13 cellular contexts compared by ENCODE assay signal in genomic region chr2:206217743-206218520, GRCh38. TPM values are rescaled to one million over a fixed set of nuclear protein-coding genes. Genes with fewer than 3 reads are reported as not detected.
DNase-seq lines count a peak whose midpoint lies in the region; ATAC-seq and TF ChIP-seq lines count a peak whose summit lies in the region.
"Had no signal": no experiment of that assay in that cellular context is flagged by ENCODE, and none has a peak within 500 bp of the region (broad histone marks: within the 10 kb centered on the region; RNA-seq: fewer than 3 reads in every experiment).

No MANE protein-coding gene starts in this region.

- H3K9me2 ChIP-seq in neural cell (ENCODE audit: insufficient read depth, low read length) = no peaks in the 10 kb centered on the region

- H3K36me3 ChIP-seq in endodermal cell (ENCODE audit: control insufficient read depth, insufficient read depth, low read length) (no peaks in the 10 kb centered on the region), neural cell (ENCODE audit: insufficient read depth, low read length) (no peaks in the 10 kb centered on the region)
- H3K36me3 ChIP-seq: heart left ventricle, prostate gland had no signal

- 82 to 90% methylated on average over 7 to 9 of the region's 9 CpGs for WGBS in endodermal cell (ENCODE audit: insufficient coverage in 1 of 2, insufficient read length in 1 of 2), 2 experiments

- H3K4me3 ChIP-seq in NB4 (ENCODE audit: low read depth, low read length) = no peak overlapping the region
- no peak overlapping the region for H3K4me3 ChIP-seq in endodermal cell (ENCODE audit: low read length)
- peak overlapping the region; percentile 0 for H3K4me3 ChIP-seq in neural cell (ENCODE audit: low read length)
- H3K4me3 ChIP-seq: dorsolateral prefrontal cortex, lung, prostate gland had no signal

- H3K79me2 ChIP-seq in neural cell (replicated peaks; ENCODE audit: insufficient read depth, low read length) = no peaks in the 10 kb centered on the region

- TF ChIP-seq EP300 in neural cell (conservative IDR thresholded peaks at IDR 0.05; ENCODE audit: poor library complexity, severe bottlenecking) = no peak

- ATAC-seq in GM21576 (IDR thresholded peaks at IDR 0.05; ENCODE audit: unreplicated experiment) = no peak

- DNase-seq in Daoy (ENCODE audit: low read depth) = peak; percentile 47
- DNase-seq in NB4 (ENCODE audit: low read depth) = peak; percentile 38
- DNase-seq in endodermal cell = no peak
- no peak for DNase-seq in occipital lobe (lab: John Stamatoyannopoulos, UW)
- no peak for DNase-seq in OCI-M2 (lab: John Stamatoyannopoulos, UW; ENCODE audit: unreplicated experiment)
- DNase-seq in activated CD8-positive, alpha-beta memory T cell treated with anti-CD3 and anti-CD28 coated beads, Interleukin-2, amount 50 U/mL, for 48 hours = no peak
- DNase-seq: dorsolateral prefrontal cortex, heart left ventricle, RPMI8226 had no signal

- no peaks in the 10 kb centered on the region for H3K9me3 Mint-ChIP-seq in endodermal cell

- no peak overlapping the region for H3K27ac Mint-ChIP-seq in endodermal cell

- peaks cover 5% of the 10 kb centered on the region for H3K9me3 ChIP-seq in endodermal cell (ENCODE audit: control insufficient read depth, low read length)
- peaks cover 4% of the 10 kb centered on the region for H3K9me3 ChIP-seq in neural cell (ENCODE audit: low read length)
- H3K9me3 ChIP-seq: prostate gland had no signal

- peaks cover 48% of the 10 kb centered on the region for H3K27me3 ChIP-seq in endodermal cell (ENCODE audit: control insufficient read depth, insufficient read depth, low read length, poor library complexity, severe bottlenecking)
- H3K27me3 ChIP-seq in neural cell (ENCODE audit: insufficient read depth, low read depth, low read length) = no peaks in the 10 kb centered on the region

- H3F3A ChIP-seq in neural cell (ENCODE audit: insufficient read depth, low read length, poor library complexity, severe bottlenecking) = peaks cover 4% of the 10 kb centered on the region

- H3K27ac ChIP-seq in endodermal cell (ENCODE audit: low read depth, low read length) (peak overlapping the region; percentile 71), neural cell (ENCODE audit: low read length) (peak overlapping the region; percentile 46)
- H3K27ac ChIP-seq: dorsolateral prefrontal cortex, prostate gland had no signal

- no peak overlapping the region for H3K9ac ChIP-seq in endodermal cell (ENCODE audit: extremely low read depth, low read length, poor library complexity, severe bottlenecking)
- H3K9ac ChIP-seq in neural cell (ENCODE audit: low read length) = no peak overlapping the region

- no peak overlapping the region for H3K4me3 Mint-ChIP-seq in endodermal cell

- peaks cover 29% of the 10 kb centered on the region for H3K27me3 Mint-ChIP-seq in endodermal cell (ENCODE audit: insufficient read depth)

- TF ChIP-seq POLR2A in NB4 (IDR thresholded peaks at IDR 0.05; ENCODE audit: extremely low read depth, insufficient read length) = no peak

- no peak for TF ChIP-seq RAD21 in neural cell (conservative IDR thresholded peaks at IDR 0.05)

- H4K20me1 ChIP-seq in neural cell (ENCODE audit: insufficient read depth) = no peaks in the 10 kb centered on the region

- peaks cover 17% of the 10 kb centered on the region for H3K4me1 Mint-ChIP-seq in endodermal cell

- H3K4me2 ChIP-seq in neural cell (ENCODE audit: low read length) = peak overlapping the region; percentile 6

- TF ChIP-seq CTCF in NB4 (IDR thresholded peaks at IDR 0.05; ENCODE audit: low read depth, low read length) (no peak), endodermal cell (conservative IDR thresholded peaks at IDR 0.05) (no peak), neural cell (IDR thresholded peaks at IDR 0.05; ENCODE audit: poor library complexity, severe bottlenecking) (no peak)

- peaks cover 4% of the 10 kb centered on the region for H3K4me1 ChIP-seq in endodermal cell (ENCODE audit: control insufficient read depth, insufficient read depth, low read length)
- H3K4me1 ChIP-seq: prostate gland had no signal

- no peaks in the 10 kb centered on the region for H3K36me3 Mint-ChIP-seq in endodermal cell (ENCODE audit: low read depth)

- H2AFZ ChIP-seq in neural cell (ENCODE audit: low read depth, low read length) = no peak overlapping the region

TF ChIP-seq in neural cell, 6 proteins besides CTCF, POLR2A, EP300 and RAD21:
- no peak for TF ChIP-seq POLR2AphosphoS5 (IDR thresholded peaks at IDR 0.05)
- TF ChIP-seq EZH2 (IDR thresholded peaks at IDR 0.05; ENCODE audit: borderline replicate concordance, insufficient read depth, low read length, poor library complexity, severe bottlenecking) = no peak
- TF ChIP-seq SMC3 (conservative IDR thresholded peaks at IDR 0.05; ENCODE audit: poor library complexity) = no peak
- TF ChIP-seq MXI1 (conservative IDR thresholded peaks at IDR 0.05; ENCODE audit: poor library complexity, severe bottlenecking) = no peak
- TF ChIP-seq, protein P1, sequence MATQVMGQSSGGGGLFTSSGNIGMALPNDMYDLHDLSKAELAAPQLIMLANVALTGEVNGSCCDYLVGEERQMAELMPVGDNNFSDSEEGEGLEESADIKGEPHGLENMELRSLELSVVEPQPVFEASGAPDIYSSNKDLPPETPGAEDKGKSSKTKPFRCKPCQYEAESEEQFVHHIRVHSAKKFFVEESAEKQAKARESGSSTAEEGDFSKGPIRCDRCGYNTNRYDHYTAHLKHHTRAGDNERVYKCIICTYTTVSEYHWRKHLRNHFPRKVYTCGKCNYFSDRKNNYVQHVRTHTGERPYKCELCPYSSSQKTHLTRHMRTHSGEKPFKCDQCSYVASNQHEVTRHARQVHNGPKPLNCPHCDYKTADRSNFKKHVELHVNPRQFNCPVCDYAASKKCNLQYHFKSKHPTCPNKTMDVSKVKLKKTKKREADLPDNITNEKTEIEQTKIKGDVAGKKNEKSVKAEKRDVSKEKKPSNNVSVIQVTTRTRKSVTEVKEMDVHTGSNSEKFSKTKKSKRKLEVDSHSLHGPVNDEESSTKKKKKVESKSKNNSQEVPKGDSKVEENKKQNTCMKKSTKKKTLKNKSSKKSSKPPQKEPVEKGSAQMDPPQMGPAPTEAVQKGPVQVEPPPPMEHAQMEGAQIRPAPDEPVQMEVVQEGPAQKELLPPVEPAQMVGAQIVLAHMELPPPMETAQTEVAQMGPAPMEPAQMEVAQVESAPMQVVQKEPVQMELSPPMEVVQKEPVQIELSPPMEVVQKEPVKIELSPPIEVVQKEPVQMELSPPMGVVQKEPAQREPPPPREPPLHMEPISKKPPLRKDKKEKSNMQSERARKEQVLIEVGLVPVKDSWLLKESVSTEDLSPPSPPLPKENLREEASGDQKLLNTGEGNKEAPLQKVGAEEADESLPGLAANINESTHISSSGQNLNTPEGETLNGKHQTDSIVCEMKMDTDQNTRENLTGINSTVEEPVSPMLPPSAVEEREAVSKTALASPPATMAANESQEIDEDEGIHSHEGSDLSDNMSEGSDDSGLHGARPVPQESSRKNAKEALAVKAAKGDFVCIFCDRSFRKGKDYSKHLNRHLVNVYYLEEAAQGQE (IDR thresholded peaks at IDR 0.05; ENCODE audit: borderline replicate concordance) = no peak
- no peak for TF ChIP-seq TAF1 (IDR thresholded peaks at IDR 0.05; ENCODE audit: low read depth)
TF ChIP-seq in neural cell: peak in this region for 0.

RNA-seq across cellular contexts. Expression of gene ZDBF2, which starts 56.5 kb away (rescaled TPM):
- total RNA-seq in Daoy (2014; rRNA removed; shearing (Covaris generic)) = 5.5 and 8.3 TPM in 2 replicates
- total RNA-seq in endodermal cell (10 to 100 TPM; 14.1 to 27.0 TPM), occipital lobe (35.7 TPM)
- polyA plus RNA-seq in endodermal cell (2013, experiment 1 of 2) = 17.0 TPM
- polyA plus RNA-seq in endodermal cell (2013, experiment 2 of 2) = 17.5 TPM
- polyA plus RNA-seq in neural cell = 21.9 and 23.4 TPM in 2 replicates
- 67.9 and 78.0 TPM in 2 replicates for polyA minus RNA-seq in neural cell

RNA-seq across cellular contexts. Expression of gene EEF1B2, which starts 58.2 kb away (rescaled TPM):
- total RNA-seq in Daoy (2014; rRNA removed; shearing (Covaris generic)) = 646 and 771 TPM in 2 replicates
- total RNA-seq in endodermal cell = 100 to 1,000 TPM; 518 to 562 TPM
- polyA plus RNA-seq in endodermal cell (2013, experiment 1 of 2) = 620 TPM
- polyA plus RNA-seq in endodermal cell (2013, experiment 2 of 2) = 612 TPM
- 454 and 551 TPM in 2 replicates for polyA plus RNA-seq in neural cell
- 175 and 194 TPM in 2 replicates for polyA minus RNA-seq in neural cell
- total RNA-seq in occipital lobe = 522 TPM

RNA-seq across cellular contexts. Expression of gene NDUFS1, which starts 58.7 kb away (rescaled TPM):
- 169 and 215 TPM in 2 replicates for total RNA-seq in Daoy (2014; rRNA removed; shearing (Covaris generic))
- 10 to 100 TPM; 88.3 to 91.5 TPM for total RNA-seq in endodermal cell
- 66.8 TPM for polyA plus RNA-seq in endodermal cell (2013, experiment 1 of 2)
- polyA plus RNA-seq in endodermal cell (2013, experiment 2 of 2) = 54.6 TPM
- polyA plus RNA-seq in neural cell = 113 and 124 TPM in 2 replicates
- polyA minus RNA-seq in neural cell = 105 and 168 TPM in 2 replicates
- total RNA-seq in occipital lobe = 127 TPM

Comparison
In these comparisons a context has a peak if more than half of its experiments do, and no peak if none do; other contexts are left out.
1. DNase-seq: peak in Daoy (single experiment) and NB4 (single experiment); none in endodermal cell (single experiment), occipital lobe (single experiment), OCI-M2 (single experiment) and activated CD8-positive, alpha-beta memory T cell treated with anti-CD3 and anti-CD28 coated beads, Interleukin-2, amount 50 U/mL, for 48 hours (single experiment).